ENCODE assay signal across 1 cellular context in the genomic region with DNA sequence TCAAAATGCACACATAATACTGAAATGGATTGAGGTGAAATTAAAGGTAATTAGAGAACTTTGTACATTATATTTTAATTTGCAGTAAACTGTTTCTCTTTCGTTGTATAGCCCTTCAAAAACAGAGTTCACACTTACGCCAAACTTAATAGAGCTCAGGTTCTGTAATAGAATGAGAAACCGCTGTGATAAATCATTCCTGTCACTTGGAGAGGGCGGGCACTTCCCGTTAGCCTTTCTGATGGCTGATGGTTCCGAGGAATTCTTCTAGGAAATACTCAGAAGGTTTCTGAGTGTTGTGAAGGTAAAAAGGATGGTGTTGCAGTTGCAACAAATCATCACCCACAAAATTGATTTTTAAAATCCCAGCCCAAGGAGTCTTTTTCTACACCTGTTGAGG.
TF ChIP-seq lines count a peak whose summit lies in the region.

No MANE protein-coding gene starts in this region.

TF ChIP-seq in K562, 482 proteins besides CTCF, POLR2A, EP300 and RAD21 (continued from another document):
- TF ChIP-seq, protein P1, sequence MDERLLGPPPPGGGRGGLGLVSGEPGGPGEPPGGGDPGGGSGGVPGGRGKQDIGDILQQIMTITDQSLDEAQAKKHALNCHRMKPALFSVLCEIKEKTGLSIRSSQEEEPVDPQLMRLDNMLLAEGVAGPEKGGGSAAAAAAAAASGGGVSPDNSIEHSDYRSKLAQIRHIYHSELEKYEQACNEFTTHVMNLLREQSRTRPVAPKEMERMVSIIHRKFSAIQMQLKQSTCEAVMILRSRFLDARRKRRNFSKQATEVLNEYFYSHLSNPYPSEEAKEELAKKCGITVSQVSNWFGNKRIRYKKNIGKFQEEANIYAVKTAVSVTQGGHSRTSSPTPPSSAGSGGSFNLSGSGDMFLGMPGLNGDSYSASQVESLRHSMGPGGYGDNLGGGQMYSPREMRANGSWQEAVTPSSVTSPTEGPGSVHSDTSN (CRISPR knock-in tag; IDR thresholded peaks at IDR 0.05; ENCODE audit: low read depth), result 0 out of 2 replicates have a peak, but pooled peaks have one; percentile 30
- TF ChIP-seq, protein P1 (tag; conservative IDR thresholded peaks at IDR 0.05; ENCODE audit: low read depth), result peak; percentile 88
- TF ChIP-seq, protein P2, sequence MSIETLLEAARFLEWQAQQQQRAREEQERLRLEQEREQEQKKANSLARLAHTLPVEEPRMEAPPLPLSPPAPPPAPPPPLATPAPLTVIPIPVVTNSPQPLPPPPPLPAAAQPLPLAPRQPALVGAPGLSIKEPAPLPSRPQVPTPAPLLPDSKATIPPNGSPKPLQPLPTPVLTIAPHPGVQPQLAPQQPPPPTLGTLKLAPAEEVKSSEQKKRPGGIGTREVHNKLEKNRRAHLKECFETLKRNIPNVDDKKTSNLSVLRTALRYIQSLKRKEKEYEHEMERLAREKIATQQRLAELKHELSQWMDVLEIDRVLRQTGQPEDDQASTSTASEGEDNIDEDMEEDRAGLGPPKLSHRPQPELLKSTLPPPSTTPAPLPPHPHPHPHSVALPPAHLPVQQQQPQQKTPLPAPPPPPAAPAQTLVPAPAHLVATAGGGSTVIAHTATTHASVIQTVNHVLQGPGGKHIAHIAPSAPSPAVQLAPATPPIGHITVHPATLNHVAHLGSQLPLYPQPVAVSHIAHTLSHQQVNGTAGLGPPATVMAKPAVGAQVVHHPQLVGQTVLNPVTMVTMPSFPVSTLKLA (conservative IDR thresholded peaks at IDR 0.05), result no peak
- no peak for TF ChIP-seq SREBF2 (CRISPR knock-in tag; IDR thresholded peaks at IDR 0.05)
- 0 out of 2 replicates have a peak, but pooled peaks have one; percentile 20 for TF ChIP-seq SPI1 (IDR thresholded peaks at IDR 0.05; ENCODE audit: borderline replicate concordance, low read depth, low read length)
- no peak for TF ChIP-seq PRMT5 (CRISPR knock-in tag; IDR thresholded peaks at IDR 0.05)
- TF ChIP-seq MEIS2 (IDR thresholded peaks at IDR 0.05; ENCODE audit: partially characterized antibody), result peak; percentile 79
- TF ChIP-seq, protein P3, sequence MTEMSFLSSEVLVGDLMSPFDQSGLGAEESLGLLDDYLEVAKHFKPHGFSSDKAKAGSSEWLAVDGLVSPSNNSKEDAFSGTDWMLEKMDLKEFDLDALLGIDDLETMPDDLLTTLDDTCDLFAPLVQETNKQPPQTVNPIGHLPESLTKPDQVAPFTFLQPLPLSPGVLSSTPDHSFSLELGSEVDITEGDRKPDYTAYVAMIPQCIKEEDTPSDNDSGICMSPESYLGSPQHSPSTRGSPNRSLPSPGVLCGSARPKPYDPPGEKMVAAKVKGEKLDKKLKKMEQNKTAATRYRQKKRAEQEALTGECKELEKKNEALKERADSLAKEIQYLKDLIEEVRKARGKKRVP (CRISPR knock-in tag; IDR thresholded peaks at IDR 0.05), result no peak
- TF ChIP-seq MIER1 (IDR thresholded peaks at IDR 0.05; ENCODE audit: low read depth), result no peak
- TF ChIP-seq, protein P4, sequence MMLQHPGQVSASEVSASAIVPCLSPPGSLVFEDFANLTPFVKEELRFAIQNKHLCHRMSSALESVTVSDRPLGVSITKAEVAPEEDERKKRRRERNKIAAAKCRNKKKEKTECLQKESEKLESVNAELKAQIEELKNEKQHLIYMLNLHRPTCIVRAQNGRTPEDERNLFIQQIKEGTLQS (IDR thresholded peaks at IDR 0.05), result no peak
- TF ChIP-seq, protein P4 (CRISPR knock-in tag; conservative IDR thresholded peaks at IDR 0.05), result no peak
- TF ChIP-seq TAL1 (IDR thresholded peaks at IDR 0.05), result no peak
- TF ChIP-seq NFIC (IDR thresholded peaks at IDR 0.05), result no peak
- TF ChIP-seq, protein P5, sequence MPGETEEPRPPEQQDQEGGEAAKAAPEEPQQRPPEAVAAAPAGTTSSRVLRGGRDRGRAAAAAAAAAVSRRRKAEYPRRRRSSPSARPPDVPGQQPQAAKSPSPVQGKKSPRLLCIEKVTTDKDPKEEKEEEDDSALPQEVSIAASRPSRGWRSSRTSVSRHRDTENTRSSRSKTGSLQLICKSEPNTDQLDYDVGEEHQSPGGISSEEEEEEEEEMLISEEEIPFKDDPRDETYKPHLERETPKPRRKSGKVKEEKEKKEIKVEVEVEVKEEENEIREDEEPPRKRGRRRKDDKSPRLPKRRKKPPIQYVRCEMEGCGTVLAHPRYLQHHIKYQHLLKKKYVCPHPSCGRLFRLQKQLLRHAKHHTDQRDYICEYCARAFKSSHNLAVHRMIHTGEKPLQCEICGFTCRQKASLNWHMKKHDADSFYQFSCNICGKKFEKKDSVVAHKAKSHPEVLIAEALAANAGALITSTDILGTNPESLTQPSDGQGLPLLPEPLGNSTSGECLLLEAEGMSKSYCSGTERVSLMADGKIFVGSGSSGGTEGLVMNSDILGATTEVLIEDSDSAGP (CRISPR knock-in tag; IDR thresholded peaks at IDR 0.05), result no peak
- TF ChIP-seq, protein P6, sequence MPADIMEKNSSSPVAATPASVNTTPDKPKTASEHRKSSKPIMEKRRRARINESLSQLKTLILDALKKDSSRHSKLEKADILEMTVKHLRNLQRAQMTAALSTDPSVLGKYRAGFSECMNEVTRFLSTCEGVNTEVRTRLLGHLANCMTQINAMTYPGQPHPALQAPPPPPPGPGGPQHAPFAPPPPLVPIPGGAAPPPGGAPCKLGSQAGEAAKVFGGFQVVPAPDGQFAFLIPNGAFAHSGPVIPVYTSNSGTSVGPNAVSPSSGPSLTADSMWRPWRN (IDR thresholded peaks at IDR 0.05; ENCODE audit: low read depth), result no peak
- no peak for TF ChIP-seq CHD1 (IDR thresholded peaks at IDR 0.05; ENCODE audit: low read length)
- TF ChIP-seq CCAR2 (IDR thresholded peaks at IDR 0.05; ENCODE audit: low read depth, low read length), result no peak
- no peak for TF ChIP-seq GATAD2B (IDR thresholded peaks at IDR 0.05; ENCODE audit: borderline replicate concordance)
- no peak for TF ChIP-seq COPS2 (conservative IDR thresholded peaks at IDR 0.05)
